ENCODE assay signal across 12 cellular contexts in the genomic region with DNA sequence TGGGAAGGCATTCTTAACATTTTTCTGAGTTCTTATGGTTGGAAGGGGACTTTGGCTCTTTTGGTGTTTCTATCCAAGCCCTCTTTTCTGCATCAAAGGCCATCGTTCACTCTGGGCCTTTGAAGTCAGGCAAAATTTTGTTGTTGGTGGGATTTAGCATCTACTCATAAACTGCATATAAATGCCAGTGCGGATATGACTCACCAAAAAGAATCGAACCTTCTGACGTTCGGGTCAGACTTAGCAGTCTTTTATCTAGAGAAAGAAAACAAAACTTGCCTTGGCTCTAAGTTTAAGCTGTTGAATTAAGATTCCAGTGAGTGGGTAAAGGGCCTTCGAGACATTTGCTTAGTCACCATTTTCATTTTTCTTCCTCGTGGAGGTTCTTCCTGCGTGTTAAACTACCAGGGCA. TPM values are rescaled to one million over a fixed set of nuclear protein-coding genes. Genes with fewer than 3 reads are reported as not detected.
DNase-seq lines count a peak whose midpoint lies in the region; ATAC-seq, FAIRE-seq and TF ChIP-seq lines count a peak whose summit lies in the region.
"Had no signal": no experiment of that assay in that cellular context is flagged by ENCODE, and none has a peak within 500 bp of the region (broad histone marks: within the 10 kb centered on the region; RNA-seq: fewer than 3 reads in every experiment).

No MANE protein-coding gene starts in this region.

- TF ChIP-seq EP300 in K562 (IDR thresholded peaks at IDR 0.05; ENCODE audit: low read length) (no peak), suprapubic skin (IDR thresholded peaks at IDR 0.05) (no peak)

- peaks cover under 1% of the 10 kb centered on the region; the same call in 1 of the 2 replicates for H4K20me1 ChIP-seq in K562 (replicated peaks; ENCODE audit: control insufficient read depth, insufficient read depth, low read length)

- no peak overlapping the region for H3K4me2 ChIP-seq in K562 (ENCODE audit: insufficient read depth, low read length)

- H3K36me3 Mint-ChIP-seq in T-helper 2 cell treated with Interferon-gamma antibody and Interleukin-4, amounts not matched to agents 5 μg/mL and 100 μg/mL, for 36 hours (ENCODE audit: low read depth) = no peaks in the 10 kb centered on the region

- H3K4me3 ChIP-seq in K562 (no peak overlapping the region), suprapubic skin (no peak overlapping the region)
- H3K4me3 ChIP-seq: SK-N-MC had no signal

- no peak overlapping the region for H3K4me3 Mint-ChIP-seq in T-helper 2 cell treated with Interferon-gamma antibody and Interleukin-4, amounts not matched to agents 5 μg/mL and 100 μg/mL, for 36 hours
- H3K4me3 Mint-ChIP-seq: stimulated activated effector memory CD8-positive, alpha-beta T cell treated with anti-CD3 and anti-CD28 coated beads, Interleukin-12 subunit alpha, Interleukin-12 subunit beta, amount 100 ng/mL, for 72 hours had no signal

- H3K9me3 ChIP-seq in K562 (replicated peaks; ENCODE audit: control insufficient read depth, insufficient read depth, low read depth, low read length) (no peaks in the 10 kb centered on the region), suprapubic skin (no peaks in the 10 kb centered on the region)

- peaks cover 0 to 2% of the 10 kb centered on the region in 2 experiments; a peak in 3 of 5 replicates for H3K4me1 ChIP-seq in K562 (replicated peaks in 1 of 2; ENCODE audit: control insufficient read depth in 2 of 2, insufficient read depth in 2 of 2, low read length in 2 of 2)
- H3K4me1 ChIP-seq in suprapubic skin = no peaks in the 10 kb centered on the region
- H3K4me1 ChIP-seq: parathyroid adenoma had no signal

- 3% methylated on average over 8 of the region's 8 CpGs for WGBS in K562 (ENCODE audit: insufficient coverage, low coverage, missing lambda C conversion rate)
- WGBS in suprapubic skin = 67% methylated on average over 8 of the region's 8 CpGs

- TF ChIP-seq POLR2A in K562 (conservative IDR thresholded peaks at IDR 0.05) (no peak), suprapubic skin (IDR thresholded peaks at IDR 0.05) (no peak)

- H3K27me3 ChIP-seq in K562 (ENCODE audit: control insufficient read depth in 2 of 2, insufficient read depth in 2 of 2, low read length in 2 of 2) (peaks cover 36 to 50% of the 10 kb centered on the region in 2 experiments), suprapubic skin (no peaks in the 10 kb centered on the region)

- in situ Hi-C loops in K562 (cut with MboI) = no loop called here

- intact Hi-C loops in K562 (cut with micrococcal nuclease) = no loop called here

- TF ChIP-seq RAD21 in K562 (CRISPR knock-in tag; conservative IDR thresholded peaks at IDR 0.05 in 1 of 2, IDR thresholded peaks at IDR 0.05 in 1 of 2) = no peak

- TF ChIP-seq CTCF in K562 (IDR thresholded peaks at IDR 0.05 in 2 of 3, conservative IDR thresholded peaks at IDR 0.05 in 1 of 3; ENCODE audit: insufficient read depth in 2 of 3, low read depth in 1 of 3, low read length in 3 of 3) (no peak), suprapubic skin (IDR thresholded peaks at IDR 0.05) (no peak)

- peaks cover 1% of the 10 kb centered on the region for H3K9me1 ChIP-seq in K562 (ENCODE audit: control insufficient read depth, insufficient read depth, low read length)

- H3K36me3 ChIP-seq in K562 (ENCODE audit: control insufficient read depth, insufficient read depth, low read length) (no peaks in the 10 kb centered on the region), suprapubic skin (peaks cover 56% of the 10 kb centered on the region)

- H2AFZ ChIP-seq in K562 (ENCODE audit: low read depth, low read length) = 0 out of 2 replicates have a peak overlapping the region, but pooled peaks have one; percentile 28
- H2AFZ ChIP-seq: parathyroid adenoma had no signal

- CTCF ChIA-PET in K562 (lab: Yijun Ruan, JAX; ENCODE audit: low intra/inter-chr PET ratio) = interaction anchor here (0.7 kb wide), 1 partner anchor 15 kb away, joined by 3 read pairs; no protein-coding TSS in a partner anchor

- H3K27ac Mint-ChIP-seq in T-helper 2 cell treated with Interferon-gamma antibody and Interleukin-4, amounts not matched to agents 5 μg/mL and 100 μg/mL, for 36 hours = no peak overlapping the region
- H3K27ac Mint-ChIP-seq: stimulated activated effector memory CD8-positive, alpha-beta T cell treated with anti-CD3 and anti-CD28 coated beads, Interleukin-12 subunit alpha, Interleukin-12 subunit beta, amount 100 ng/mL, for 72 hours had no signal

- FAIRE-seq in K562 (lab: Jason Lieb, UNC) = no peak

- no peaks in the 10 kb centered on the region for H3K79me2 ChIP-seq in K562 (ENCODE audit: control insufficient read depth, insufficient read depth, low read length)
- H3K79me2 ChIP-seq: parathyroid adenoma had no signal

- H3K4me1 Mint-ChIP-seq in T-helper 2 cell treated with Interferon-gamma antibody and Interleukin-4, amounts not matched to agents 5 μg/mL and 100 μg/mL, for 36 hours (ENCODE audit: low read depth) = no peaks in the 10 kb centered on the region

- no TSS peak for BruUV-seq in K562 (replicated peaks; lab: Mats Ljungman, UMichigan)

- DNase-seq in HT-29 (ENCODE audit: low spot score) = peak; percentile 74
- DNase-seq in K562 (ENCODE audit: extremely low read depth in 1 of 4, low spot score in 3 of 4) = no peak
- peak; percentile 96 for DNase-seq in iris pigment epithelial cell (ENCODE audit: low read depth)
- no peak for DNase-seq in suprapubic skin (ENCODE audit: low spot score in 2 of 2)
- DNase-seq in T-helper 2 cell treated with Interferon-gamma antibody and Interleukin-4, amounts not matched to agents 5 μg/mL and 100 μg/mL, for 36 hours (ENCODE audit: low spot score) = no peak
- DNase-seq in NCI-H510A (lab: John Stamatoyannopoulos, UW) = no peak
- DNase-seq in NOMO-1 treated with dmso at 0.1 percent for 144 hours (lab: John Stamatoyannopoulos, UW; ENCODE audit: unreplicated experiment) = no peak
- DNase-seq: NCI-H187 had no signal

- H3K9ac ChIP-seq in K562 (ENCODE audit: insufficient read depth in 1 of 2, low read depth in 2 of 2, low read length in 2 of 2) = no peak overlapping the region
- H3K9ac ChIP-seq: parathyroid adenoma had no signal

- no peaks in the 10 kb centered on the region for H3K9me3 Mint-ChIP-seq in T-helper 2 cell treated with Interferon-gamma antibody and Interleukin-4, amounts not matched to agents 5 μg/mL and 100 μg/mL, for 36 hours
- H3K9me3 Mint-ChIP-seq: stimulated activated effector memory CD8-positive, alpha-beta T cell treated with anti-CD3 and anti-CD28 coated beads, Interleukin-12 subunit alpha, Interleukin-12 subunit beta, amount 100 ng/mL, for 72 hours had no signal

- H3K27ac ChIP-seq in K562 (ENCODE audit: extremely low read depth, low read depth, low read length) (no peak overlapping the region), suprapubic skin (peak overlapping the region; percentile 31)
- H3K27ac ChIP-seq: parathyroid adenoma, SK-N-MC had no signal

- POLR2A ChIA-PET in K562 (lab: Yijun Ruan, JAX) = interaction anchor here (1.0 to 1.1 kb wide), 2 partner anchors 13 to 60 kb away, joined by 3 read pairs; no protein-coding TSS in a partner anchor

- ATAC-seq in K562 (no peak), HG02884 (IDR thresholded peaks at IDR 0.05; ENCODE audit: unreplicated experiment) (no peak)
- ATAC-seq: stimulated activated effector memory CD8-positive, alpha-beta T cell treated with anti-CD3 and anti-CD28 coated beads, Interleukin-12 subunit alpha, Interleukin-12 subunit beta, amount 100 ng/mL, for 72 hours had no signal

- no peaks in the 10 kb centered on the region for H3K27me3 Mint-ChIP-seq in T-helper 2 cell treated with Interferon-gamma antibody and Interleukin-4, amounts not matched to agents 5 μg/mL and 100 μg/mL, for 36 hours (ENCODE audit: low read depth)

TF ChIP-seq in K562, 482 proteins besides CTCF, POLR2A, EP300 and RAD21 (continues in another document):
- no peak for TF ChIP-seq TCF7L2 (IDR thresholded peaks at IDR 0.05; ENCODE audit: low read depth, low read length)
- TF ChIP-seq FOXA1 (IDR thresholded peaks at IDR 0.05; ENCODE audit: borderline replicate concordance) = no peak
- TF ChIP-seq LCOR (CRISPR knock-in tag; IDR thresholded peaks at IDR 0.05) = no peak
- TF ChIP-seq FOSL1 (tag; conservative IDR thresholded peaks at IDR 0.05) = 0 out of 2 replicates have a peak, but pooled peaks have one; percentile 30
- TF ChIP-seq ZFP30 (CRISPR knock-in tag; IDR thresholded peaks at IDR 0.05; ENCODE audit: borderline replicate concordance) = no peak
- TF ChIP-seq LARP7 (IDR thresholded peaks at IDR 0.05) = no peak
- no peak for TF ChIP-seq YY1 (IDR thresholded peaks at IDR 0.05; ENCODE audit: borderline replicate concordance in 1 of 3, control insufficient read depth in 1 of 3, extremely low read depth in 1 of 3, insufficient read depth in 3 of 3, insufficient read length in 1 of 3, insufficient replicate concordance in 2 of 3, low read depth in 1 of 3, low read length in 2 of 3)

RNA-seq across cellular contexts. Expression of a gene that starts 51.4 kb away (rescaled TPM):
- total RNA-seq in HT-29 (2014; rRNA removed; shearing (Covaris generic)) = 8.1 and 16.0 TPM in 2 replicates
- total RNA-seq in K562 (2011; cell fraction: chromatin; rRNA removed; ENCODE audit: low replicate concordance) = not detected in 2 replicates
- not detected in 2 replicates for total RNA-seq in K562 (2011; cell fraction: nucleolus; rRNA removed)
- not detected in 2 replicates for total RNA-seq in K562 (2011; cell fraction: nucleoplasm; rRNA removed)
- not detected in 2 replicates for total RNA-seq in K562 (2014; rRNA removed)
- total RNA-seq in K562 (2014; rRNA removed; fragmentation: Illumina TruSeq; extraction: Trizol) = not detected in 2 replicates
- total RNA-seq in K562 (2015; rRNA removed; fragmentation: Illumina TruSeq; extraction: Trizol) = not detected in 2 replicates
- 0.22 TPM in 1 of 2 replicates, not detected in the other for total RNA-seq in K562 (2021)
- not detected in 2 replicates for polyA plus RNA-seq in K562 (2011; rRNA removed)
- not detected in 2 replicates for polyA plus RNA-seq in K562 (2011; cell fraction: cytosol; rRNA removed)
- polyA plus RNA-seq in K562 (2011; cell fraction: nucleus; rRNA removed) = not detected in 2 replicates
- polyA plus RNA-seq in K562 (2012) = not detected in 2 replicates
- polyA plus RNA-seq in K562 (2014; fragmentation: Illumina TruSeq; extraction: Trizol) = not detected in 2 replicates
- not detected for polyA plus RNA-seq in K562 (2014; fragmentation: Nextera tagmentation; extraction: Ambion mirVana)
- polyA plus RNA-seq in K562 (2014; rRNA removed) = not detected in 2 replicates
- not detected in 2 replicates for polyA minus RNA-seq in K562 (2011; rRNA and poly(A)+ RNA removed)
- 1.6 and 2.0 TPM in 2 replicates for polyA minus RNA-seq in K562 (2011; cell fraction: cytosol; rRNA and poly(A)+ RNA removed)
- polyA minus RNA-seq in K562 (2011; cell fraction: nucleus; rRNA and poly(A)+ RNA removed) = not detected in 2 replicates
- total RNA-seq in suprapubic skin = 10 to 100 TPM; 57.1 to 98.6 (median 63.2) TPM

Comparison
In these comparisons a context has a peak if more than half of its experiments do, and no peak if none do; other contexts are left out.
1. DNase-seq: peak in HT-29 (single experiment) and iris pigment epithelial cell (single experiment); none in K562 (0 of 4), suprapubic skin (0 of 2), T-helper 2 cell treated with Interferon-gamma antibody and Interleukin-4, amounts not matched to agents 5 μg/mL and 100 μg/mL, for 36 hours (single experiment), NCI-H510A (single experiment) and NOMO-1 treated with dmso at 0.1 percent for 144 hours (single experiment).